Comparison of ENCODE assay signal across 20 cellular contexts in genomic region chr10:57468886-57469432, GRCh38.
DNase-seq lines count a peak whose midpoint lies in the region; ATAC-seq and TF ChIP-seq lines count a peak whose summit lies in the region.
"Had no signal": no experiment of that assay in that cellular context is flagged by ENCODE, and none has a peak within 500 bp of the region (broad histone marks: within the 10 kb centered on the region; RNA-seq: fewer than 3 reads in every experiment).

No MANE protein-coding gene starts in this region.

- H3K4me3 ChIP-seq in neural progenitor cell: no peak overlapping the region

- ATAC-seq in GM19351 (IDR thresholded peaks at IDR 0.05; ENCODE audit: unreplicated experiment): no peak
- no peak for ATAC-seq in omental fat pad (ENCODE audit: low FRiP score)
- ATAC-seq in HG03432 (IDR thresholded peaks at IDR 0.05; ENCODE audit: unreplicated experiment): no peak
- ATAC-seq: HepG2 had no signal

- H2AK5ac ChIP-seq in H9 (ENCODE audit: insufficient read length, low read length): no peak overlapping the region

- no peak overlapping the region for H3T11ph ChIP-seq in H9 (ENCODE audit: low read length)

- no peaks in the 10 kb centered on the region for H3K9me3 ChIP-seq in H9 (ENCODE audit: control insufficient read depth, low read depth, low read length)
- no peaks in the 10 kb centered on the region for H3K9me3 ChIP-seq in neural progenitor cell (ENCODE audit: low read depth)
- H3K9me3 ChIP-seq: BE2C had no signal

- H3K79me1 ChIP-seq in H9 (ENCODE audit: insufficient read depth, low read depth, low read length, poor library complexity, severe bottlenecking): no peaks in the 10 kb centered on the region

- H3K9ac ChIP-seq in H9 (ENCODE audit: extremely low read depth, insufficient read length, low read length) (no peak overlapping the region), neural progenitor cell (no peak overlapping the region)

- WGBS in H9 (ENCODE audit: extremely low coverage, insufficient read length, low lambda C conversion rate): no CpG with 5 or more reads among the region's 4 CpGs

- no peak overlapping the region for H3K4me3 Mint-ChIP-seq in H9
- no peak overlapping the region for H3K4me3 Mint-ChIP-seq in neural progenitor cell
- H3K4me3 Mint-ChIP-seq: CD4-positive, CD25-positive, alpha-beta regulatory T cell; CD8-positive, alpha-beta memory T cell; IgD-negative memory B cell had no signal

- no peak overlapping the region for H3K18ac ChIP-seq in H9 (ENCODE audit: insufficient read length, low read depth, low read length)

- no peak overlapping the region for H2BK15ac ChIP-seq in H9 (ENCODE audit: low read depth, low read length)

- H2BK120ac ChIP-seq in H9 (ENCODE audit: low read depth, low read length, poor library complexity, severe bottlenecking): peak overlapping the region; percentile 36

- no peak overlapping the region for H3K14ac ChIP-seq in H9 (ENCODE audit: insufficient read depth, low read length)

- H3K27me3 ChIP-seq in H9 (ENCODE audit: insufficient read depth, low read length): no peaks in the 10 kb centered on the region
- H3K27me3 ChIP-seq in neural progenitor cell: no peaks in the 10 kb centered on the region
- H3K27me3 ChIP-seq: BE2C had no signal

- H3K36me3 ChIP-seq in neural progenitor cell: no peaks in the 10 kb centered on the region
- H3K36me3 ChIP-seq: BE2C had no signal

- H3K9me3 Mint-ChIP-seq in H9 (no peaks in the 10 kb centered on the region), neural progenitor cell (no peaks in the 10 kb centered on the region)
- H3K9me3 Mint-ChIP-seq: IgD-negative memory B cell had no signal

- no peak overlapping the region for H3K4ac ChIP-seq in H9 (ENCODE audit: low read depth, low read length)

- H4K20me1 ChIP-seq in H9 (ENCODE audit: control insufficient read depth, insufficient read depth, insufficient read length): no peaks in the 10 kb centered on the region
- H4K20me1 ChIP-seq in neural progenitor cell (ENCODE audit: low read depth): no peaks in the 10 kb centered on the region

- TF ChIP-seq CTCF in H9 (conservative IDR thresholded peaks at IDR 0.05): no peak
- no peak for TF ChIP-seq CTCF in neural progenitor cell (IDR thresholded peaks at IDR 0.05)
- no peak for TF ChIP-seq CTCF in omental fat pad (IDR thresholded peaks at IDR 0.05)

- H2AFZ ChIP-seq in H9 (ENCODE audit: low read length): no peak overlapping the region
- H2AFZ ChIP-seq in neural progenitor cell (replicated peaks): no peak overlapping the region

- no peak overlapping the region for H3K4me2 ChIP-seq in H9 (ENCODE audit: insufficient read depth, insufficient read length, low read length)
- H3K4me2 ChIP-seq in neural progenitor cell: no peak overlapping the region

- no peaks in the 10 kb centered on the region for H3K27me3 Mint-ChIP-seq in H9 (ENCODE audit: low read depth)
- H3K27me3 Mint-ChIP-seq in neural progenitor cell (ENCODE audit: insufficient read depth, low read depth): no peaks in the 10 kb centered on the region
- H3K27me3 Mint-ChIP-seq: CD4-positive, CD25-positive, alpha-beta regulatory T cell; CD8-positive, alpha-beta memory T cell; IgD-negative memory B cell had no signal

- H3K36me3 Mint-ChIP-seq in H9 (ENCODE audit: insufficient read depth in 1 of 3, low read depth in 3 of 3): no peaks in the 10 kb centered on the region
- H3K36me3 Mint-ChIP-seq in neural progenitor cell: no peaks in the 10 kb centered on the region
- H3K36me3 Mint-ChIP-seq: CD4-positive, CD25-positive, alpha-beta regulatory T cell; CD8-positive, alpha-beta memory T cell; IgD-negative memory B cell had no signal

- H3K27ac ChIP-seq in H9 (ENCODE audit: insufficient read length, low read depth, low read length) (no peak overlapping the region), neural progenitor cell (no peak overlapping the region)

- H3F3A ChIP-seq in neural progenitor cell (ENCODE audit: low read depth): peaks cover 8% of the 10 kb centered on the region

- no peak overlapping the region for H2BK20ac ChIP-seq in H9 (ENCODE audit: low read depth, low read length, poor library complexity, severe bottlenecking)

- H3K23me2 ChIP-seq in H9 (ENCODE audit: insufficient read length, low read depth, low read length, poor library complexity, severe bottlenecking): no peaks in the 10 kb centered on the region

- H3K27ac Mint-ChIP-seq in H9 (no peak overlapping the region), neural progenitor cell (no peak overlapping the region)
- H3K27ac Mint-ChIP-seq: CD4-positive, CD25-positive, alpha-beta regulatory T cell; CD8-positive, alpha-beta memory T cell; IgD-negative memory B cell had no signal

- no peak overlapping the region for H3K56ac ChIP-seq in H9 (ENCODE audit: insufficient read length, low read depth, low read length)

- H3K23ac ChIP-seq in H9 (ENCODE audit: insufficient read length, low read depth, low read length): no peak overlapping the region

- H4K91ac ChIP-seq in H9 (ENCODE audit: insufficient read length, low read depth, low read length): no peak overlapping the region

- no peak overlapping the region for H2BK5ac ChIP-seq in H9 (ENCODE audit: insufficient read length, low read length)

- H2BK12ac ChIP-seq in H9 (ENCODE audit: insufficient read length, low read depth, low read length): no peak overlapping the region

- H4K8ac ChIP-seq in H9 (replicated peaks; ENCODE audit: insufficient read length, low read depth, low read length): no peak overlapping the region

- H4K5ac ChIP-seq in H9 (ENCODE audit: insufficient read length, low read depth, low read length): no peak overlapping the region

- DNase-seq in D341Med (ENCODE audit: low spot score) (peak; percentile 51), H9 (no peak), NCI-H82 treated with DMSO at 0.1 percent for 48 hours (lab: John Stamatoyannopoulos, UW; ENCODE audit: unreplicated experiment) (peak; percentile 74), neural progenitor cell (ENCODE audit: low spot score) (peak; percentile 40), NCI-H748 (lab: John Stamatoyannopoulos, UW; ENCODE audit: unreplicated experiment) (no peak), omental fat pad (ENCODE audit: low spot score) (no peak)
- DNase-seq: ACHN; BE2C; C1 segment of cervical spinal cord; CD4-positive, CD25-positive, alpha-beta regulatory T cell; CD8-positive, alpha-beta memory T cell; COR-L47; DMS153; DMS79; GDM1; KBM-7 had no signal

- H3K4me1 ChIP-seq in H9 (ENCODE audit: insufficient read depth, low read length) (no peaks in the 10 kb centered on the region), neural progenitor cell (no peaks in the 10 kb centered on the region)

- H3K4me1 Mint-ChIP-seq in H9 (no peaks in the 10 kb centered on the region), neural progenitor cell (no peaks in the 10 kb centered on the region)
- H3K4me1 Mint-ChIP-seq: CD4-positive, CD25-positive, alpha-beta regulatory T cell; CD8-positive, alpha-beta memory T cell; IgD-negative memory B cell had no signal

- no peaks in the 10 kb centered on the region for H3K79me2 ChIP-seq in H9 (ENCODE audit: insufficient read depth, low read length)
- H3K79me2 ChIP-seq in neural progenitor cell (ENCODE audit: low read depth): no peaks in the 10 kb centered on the region

Comparison
In these comparisons a context has a peak if more than half of its experiments do, and no peak if none do; other contexts are left out.
1. DNase-seq: peak in D341Med (single experiment), NCI-H82 treated with DMSO at 0.1 percent for 48 hours (single experiment) and neural progenitor cell (single experiment); none in H9 (single experiment), NCI-H748 (single experiment) and omental fat pad (single experiment).